1 cellular context compared by ENCODE assay signal in genomic region chr12:102955926-102956737, GRCh38.
A peak's percentile ranks its signal among the peaks of the same experiment; 100 is the strongest.
TF ChIP-seq lines count a peak whose summit lies in the region.

No MANE protein-coding gene starts in this region.

TF ChIP-seq in H1, 55 proteins besides CTCF, POLR2A, EP300 and RAD21 (continued from another document):
- TF ChIP-seq MAX (IDR thresholded peaks at IDR 0.05) (peak; percentile 67), KDM4A (IDR thresholded peaks at IDR 0.05; ENCODE audit: low read depth, low read length, severe bottlenecking) (peak; percentile 37), RNF2 (IDR thresholded peaks at IDR 0.05; ENCODE audit: borderline replicate concordance, low read depth, low read length, missing control alignments, poor library complexity, severe bottlenecking) (peak; percentile 39), YY1 (IDR thresholded peaks at IDR 0.05; ENCODE audit: low read depth, low read length) (no peak), SP4 (IDR thresholded peaks at IDR 0.05; ENCODE audit: low read length) (no peak), RXRA (IDR thresholded peaks at IDR 0.05; ENCODE audit: insufficient read depth, low read depth, low read length) (no peak), CTBP2 (IDR thresholded peaks at IDR 0.05; ENCODE audit: borderline replicate concordance, insufficient read depth, insufficient read length, low read length) (peak; percentile 47), SUZ12 (IDR thresholded peaks at IDR 0.05; ENCODE audit: low read length) (peak; percentile 85), GABPA (IDR thresholded peaks at IDR 0.05; ENCODE audit: borderline replicate concordance, insufficient read depth, low read length) (no peak), SIN3A (conservative IDR thresholded peaks at IDR 0.05 in 1 of 2, IDR thresholded peaks at IDR 0.05 in 1 of 2; ENCODE audit: low read depth in 1 of 2, low read length in 2 of 2) (no peak), POLR2AphosphoS5 (IDR thresholded peaks at IDR 0.05; ENCODE audit: low read depth, low read length) (no peak), JUN (IDR thresholded peaks at IDR 0.05; ENCODE audit: low read depth, low read length) (no peak), CBX5 (IDR thresholded peaks at IDR 0.05; ENCODE audit: low read depth, low read length) (no peak)
- TF ChIP-seq, protein P1, sequence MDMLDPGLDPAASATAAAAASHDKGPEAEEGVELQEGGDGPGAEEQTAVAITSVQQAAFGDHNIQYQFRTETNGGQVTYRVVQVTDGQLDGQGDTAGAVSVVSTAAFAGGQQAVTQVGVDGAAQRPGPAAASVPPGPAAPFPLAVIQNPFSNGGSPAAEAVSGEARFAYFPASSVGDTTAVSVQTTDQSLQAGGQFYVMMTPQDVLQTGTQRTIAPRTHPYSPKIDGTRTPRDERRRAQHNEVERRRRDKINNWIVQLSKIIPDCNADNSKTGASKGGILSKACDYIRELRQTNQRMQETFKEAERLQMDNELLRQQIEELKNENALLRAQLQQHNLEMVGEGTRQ (IDR thresholded peaks at IDR 0.05; ENCODE audit: low read length) = no peak
